Comparison of ENCODE assay signal across 16 cellular contexts in the genomic region with DNA sequence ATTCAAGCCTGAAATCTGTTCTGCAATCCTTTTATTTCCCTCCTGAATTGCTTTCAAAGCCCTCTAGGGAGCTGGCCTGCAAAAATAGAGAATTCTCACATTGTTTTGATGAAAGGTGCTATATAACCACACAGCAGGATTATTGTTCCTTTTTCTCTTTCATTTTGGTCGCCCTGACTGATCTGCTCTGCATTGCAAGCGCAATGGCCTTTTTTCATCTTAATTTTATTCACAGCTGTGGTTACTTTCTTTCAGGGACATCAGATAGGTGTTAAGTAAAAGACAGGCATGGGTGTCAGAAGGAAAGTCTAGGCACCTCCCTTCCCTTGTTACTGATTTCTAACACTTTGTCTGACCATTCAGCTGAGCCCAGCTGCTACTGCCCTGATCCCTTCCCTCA.
DNase-seq lines count a peak whose midpoint lies in the region; ATAC-seq and TF ChIP-seq lines count a peak whose summit lies in the region.
"Had no signal": no experiment of that assay in that cellular context is flagged by ENCODE, and none has a peak within 500 bp of the region (broad histone marks: within the 10 kb centered on the region; RNA-seq: fewer than 3 reads in every experiment).

No MANE protein-coding gene starts in this region.

- H3K9me3 Mint-ChIP-seq in natural killer cell (peaks cover 0 to 4% of the 10 kb centered on the region in 2 donors), chondrocyte (ENCODE audit: low read depth) (peaks cover 2% of the 10 kb centered on the region), immature natural killer cell (peaks cover 0 to 10% (median under 1%) of the 10 kb centered on the region in 6 donors)
- H3K9me3 Mint-ChIP-seq in natural killer cell treated with Interleukin-12 subunit alpha and Interleukin-12 subunit beta and Interleukin-15 and Interleukin-18, amount 100 ng/mL, for 72 hours: peaks cover 12% of the 10 kb centered on the region

- DNase-seq in natural killer cell (no peak), chondrocyte (ENCODE audit: low spot score) (no peak), immature natural killer cell (peak; percentile 27 to 43 (median 29)), HT-29 (ENCODE audit: low spot score) (no peak)
- DNase-seq in natural killer cell treated with Interleukin-12 subunit alpha and Interleukin-12 subunit beta and Interleukin-15 and Interleukin-18, amount 100 ng/mL, for 72 hours (ENCODE audit: low spot score): no peak
- DNase-seq in activated CD4-positive, alpha-beta T cell treated with anti-CD3 and anti-CD28 coated beads, Interleukin-2, amount 50 U/mL, for 1 hour: no peak
- DNase-seq: CD8-positive, alpha-beta T cell; DMS79; HFFc6; KG1; NCI-H1417 treated with DMSO at 0.1 percent for 48 hours; NCI-H2029 treated with DMSO at 0.1 percent for 48 hours; NCI-H2171 treated with DMSO at 0.1 percent for 48 hours had no signal

- no peak for TF ChIP-seq CTCF in natural killer cell (IDR thresholded peaks at IDR 0.05)
- no peak for TF ChIP-seq CTCF in chondrocyte (IDR thresholded peaks at IDR 0.05)

- H3K36me3 Mint-ChIP-seq in natural killer cell: no peaks in the 10 kb centered on the region
- no peaks in the 10 kb centered on the region for H3K36me3 Mint-ChIP-seq in natural killer cell treated with Interleukin-12 subunit alpha and Interleukin-12 subunit beta and Interleukin-15 and Interleukin-18, amount 100 ng/mL, for 72 hours
- no peaks in the 10 kb centered on the region for H3K36me3 Mint-ChIP-seq in chondrocyte (ENCODE audit: low read depth)
- H3K36me3 Mint-ChIP-seq in immature natural killer cell: no peaks in the 10 kb centered on the region
- H3K36me3 Mint-ChIP-seq: CD8-positive, alpha-beta T cell had no signal

- H3K27me3 Mint-ChIP-seq in natural killer cell (ENCODE audit: low read depth in 2 of 2) (no peaks in the 10 kb centered on the region), chondrocyte (ENCODE audit: low read depth) (no peaks in the 10 kb centered on the region), immature natural killer cell (ENCODE audit: low read depth in 3 of 3) (peaks cover 0 to 1% (median 0%) of the 10 kb centered on the region in 3 donors)
- H3K27me3 Mint-ChIP-seq in natural killer cell treated with Interleukin-12 subunit alpha and Interleukin-12 subunit beta and Interleukin-15 and Interleukin-18, amount 100 ng/mL, for 72 hours: no peaks in the 10 kb centered on the region

- intact Hi-C loops in natural killer cell (cut with micrococcal nuclease): no loop called here

- H3K4me3 Mint-ChIP-seq in natural killer cell (no peak overlapping the region), chondrocyte (ENCODE audit: unreplicated experiment) (no peak overlapping the region), immature natural killer cell (peak overlapping the region in 3 of 5 donors; percentile 19 to 34 (median 33))
- no peak overlapping the region for H3K4me3 Mint-ChIP-seq in natural killer cell treated with Interleukin-12 subunit alpha and Interleukin-12 subunit beta and Interleukin-15 and Interleukin-18, amount 100 ng/mL, for 72 hours
- H3K4me3 Mint-ChIP-seq: CD8-positive, alpha-beta T cell; HFFc6 had no signal

- no peak overlapping the region for H3K27ac Mint-ChIP-seq in natural killer cell
- no peak overlapping the region for H3K27ac Mint-ChIP-seq in natural killer cell treated with Interleukin-12 subunit alpha and Interleukin-12 subunit beta and Interleukin-15 and Interleukin-18, amount 100 ng/mL, for 72 hours
- peak overlapping the region; percentile 50 for H3K27ac Mint-ChIP-seq in chondrocyte (ENCODE audit: unreplicated experiment)
- H3K27ac Mint-ChIP-seq in immature natural killer cell: peak overlapping the region in 1 of 6 donors; percentile 3
- H3K27ac Mint-ChIP-seq: CD8-positive, alpha-beta T cell; HFFc6 had no signal

- ATAC-seq in natural killer cell: peak in 2 of 3 donors; percentile 26 to 48
- no peak for ATAC-seq in natural killer cell treated with Interleukin-12 subunit alpha and Interleukin-12 subunit beta and Interleukin-15 and Interleukin-18, amount 100 ng/mL, for 72 hours
- ATAC-seq in GM18502 (IDR thresholded peaks at IDR 0.05; ENCODE audit: poor library complexity, unreplicated experiment): no peak
- ATAC-seq in HG03571 (IDR thresholded peaks at IDR 0.05; ENCODE audit: unreplicated experiment): no peak
- ATAC-seq: CD8-positive, alpha-beta T cell; Panc1 had no signal

- peaks cover 25 to 27% of the 10 kb centered on the region in 2 donors for H3K4me1 Mint-ChIP-seq in natural killer cell
- H3K4me1 Mint-ChIP-seq in natural killer cell treated with Interleukin-12 subunit alpha and Interleukin-12 subunit beta and Interleukin-15 and Interleukin-18, amount 100 ng/mL, for 72 hours (ENCODE audit: low read depth in 2 of 2): peaks cover 6 to 14% of the 10 kb centered on the region in 2 donors
- peaks cover 73% of the 10 kb centered on the region for H3K4me1 Mint-ChIP-seq in chondrocyte (ENCODE audit: low read depth)
- H3K4me1 Mint-ChIP-seq in immature natural killer cell: peaks cover 27 to 45% of the 10 kb centered on the region in 2 donors

Comparison
In these comparisons a context has a peak if more than half of its experiments do, and no peak if none do; other contexts are left out.
1. ATAC-seq: peak in natural killer cell (2 of 3); none in natural killer cell treated with Interleukin-12 subunit alpha and Interleukin-12 subunit beta and Interleukin-15 and Interleukin-18, amount 100 ng/mL, for 72 hours (0 of 2), GM18502 (single experiment) and HG03571 (single experiment).
2. DNase-seq: peak in immature natural killer cell (3 of 3); none in natural killer cell (single experiment), natural killer cell treated with Interleukin-12 subunit alpha and Interleukin-12 subunit beta and Interleukin-15 and Interleukin-18, amount 100 ng/mL, for 72 hours (single experiment), chondrocyte (single experiment), HT-29 (single experiment) and activated CD4-positive, alpha-beta T cell treated with anti-CD3 and anti-CD28 coated beads, Interleukin-2, amount 50 U/mL, for 1 hour (single experiment).
3. H3K4me3 Mint-ChIP-seq: peak in immature natural killer cell (3 of 5); none in natural killer cell (single experiment), natural killer cell treated with Interleukin-12 subunit alpha and Interleukin-12 subunit beta and Interleukin-15 and Interleukin-18, amount 100 ng/mL, for 72 hours (single experiment) and chondrocyte (single experiment).